15 cellular contexts compared by ENCODE assay signal in the genomic region with DNA sequence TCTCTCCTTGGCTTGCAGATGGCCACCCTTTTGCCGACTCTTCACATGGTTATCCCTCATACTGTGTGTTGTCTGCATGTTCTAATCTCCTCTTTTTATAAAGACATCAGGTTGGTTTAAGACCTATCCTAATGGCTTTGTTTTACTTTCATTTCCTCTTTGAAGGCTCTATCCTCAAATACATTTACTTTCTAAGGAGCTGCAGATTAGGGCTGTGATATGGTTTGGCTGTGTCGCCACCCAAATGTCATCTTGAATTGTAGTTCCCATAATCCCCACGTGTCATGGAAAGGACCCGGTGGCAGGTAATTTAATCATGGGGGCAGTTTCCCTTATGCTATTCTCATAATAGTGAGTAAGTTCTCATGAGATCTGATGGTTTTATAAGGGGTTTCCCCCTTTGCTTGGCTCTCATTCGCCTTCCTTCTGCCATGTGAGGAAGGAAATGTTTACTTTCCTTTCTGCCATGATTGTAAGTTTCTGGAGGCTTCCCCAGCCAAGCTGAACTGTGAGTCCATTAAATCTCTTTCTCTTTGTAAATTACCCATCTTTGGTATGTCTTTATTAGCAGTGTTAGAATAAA.
DNase-seq lines count a peak whose midpoint lies in the region; ATAC-seq, FAIRE-seq and TF ChIP-seq lines count a peak whose summit lies in the region.
"Had no signal": no experiment of that assay in that cellular context is flagged by ENCODE, and none has a peak within 500 bp of the region (broad histone marks: within the 10 kb centered on the region; RNA-seq: fewer than 3 reads in every experiment).

No MANE protein-coding gene starts in this region.

- TF ChIP-seq CTCF in right lobe of liver (IDR thresholded peaks at IDR 0.05) (no peak), HepG2 (CRISPR knock-in tag; IDR thresholded peaks at IDR 0.05) (no peak), hepatocyte (IDR thresholded peaks at IDR 0.05; ENCODE audit: poor library complexity) (no peak), uterus (IDR thresholded peaks at IDR 0.05) (no peak)

- BruUV-seq in HepG2 (replicated peaks; lab: Mats Ljungman, UMichigan): no TSS peak

- no peak overlapping the region for H2AFZ ChIP-seq in HepG2 (ENCODE audit: low read length)
- H2AFZ ChIP-seq in hepatocyte: no peak overlapping the region

- no peak for TF ChIP-seq EP300 in HepG2 (IDR thresholded peaks at IDR 0.05; ENCODE audit: low read depth in 2 of 2, low read length in 2 of 2)
- no peak for TF ChIP-seq EP300 in HepG2 (CRISPR knock-in tag; IDR thresholded peaks at IDR 0.05; ENCODE audit: borderline replicate concordance)

- CTCF ChIA-PET in HepG2 (lab: Yijun Ruan, JAX; ENCODE audit: low intra/inter-chr PET ratio, low total read pairs): no interaction called here

- intact Hi-C loops in right lobe of liver (cut with DNase I): no loop called here
- intact Hi-C loops in HepG2 (cut with micrococcal nuclease; ENCODE audit: unreplicated experiment): no loop called here
- intact Hi-C loops in uterus (cut with DNase I; ENCODE audit: low total_unique reads): no loop called here

- H3K9me3 ChIP-seq in right lobe of liver (no peaks in the 10 kb centered on the region), HepG2 (ENCODE audit: low read length) (no peaks in the 10 kb centered on the region), hepatocyte (ENCODE audit: low read depth) (no peaks in the 10 kb centered on the region), uterus (no peaks in the 10 kb centered on the region)

- no peak overlapping the region for H3K4me3 ChIP-seq in right lobe of liver
- H3K4me3 ChIP-seq in HepG2 (replicated peaks in 1 of 3; ENCODE audit: insufficient read depth in 1 of 3, low read depth in 2 of 3, low read length in 3 of 3): no peak overlapping the region
- H3K4me3 ChIP-seq in hepatocyte: no peak overlapping the region
- H3K4me3 ChIP-seq in uterus: no peak overlapping the region

- DNase-seq in right lobe of liver: no peak
- DNase-seq in HepG2 (ENCODE audit: low spot score): no peak
- peak; percentile 72 for DNase-seq in NOMO-1 treated with DMSO at 0.1 percent for 48 hours (lab: John Stamatoyannopoulos, UW; ENCODE audit: unreplicated experiment)
- DNase-seq in hepatocyte (ENCODE audit: low spot score): no peak
- DNase-seq in uterus: no peak
- no peak for DNase-seq in NAMALWA (ENCODE audit: low spot score)
- DNase-seq in GOT3 (lab: John Stamatoyannopoulos, UW): no peak
- DNase-seq: ACHN; CD4-positive, CD25-positive, alpha-beta regulatory T cell; DMS53; NCI-H1092; NCI-H1694; NCI-H446 treated with DMSO at 0.1 percent for 48 hours; NCI-H748 treated with DMSO at 0.1 percent for 48 hours had no signal

- TF ChIP-seq RAD21 in HepG2 (CRISPR knock-in tag; IDR thresholded peaks at IDR 0.05): no peak

- H3K4me1 ChIP-seq in right lobe of liver: peaks cover 0 to 40% (median 7%) of the 10 kb centered on the region in 4 donors
- no peaks in the 10 kb centered on the region for H3K4me1 ChIP-seq in HepG2 (ENCODE audit: insufficient read depth, low read length)
- H3K4me1 ChIP-seq in hepatocyte (ENCODE audit: insufficient read depth): peaks cover 13% of the 10 kb centered on the region
- H3K4me1 ChIP-seq in uterus: no peaks in the 10 kb centered on the region

- no peak overlapping the region for H3K9ac ChIP-seq in HepG2 (ENCODE audit: insufficient read depth, low read depth, low read length)

- H3K27me3 ChIP-seq in right lobe of liver: no peaks in the 10 kb centered on the region
- no peaks in the 10 kb centered on the region for H3K27me3 ChIP-seq in HepG2 (ENCODE audit: control insufficient read depth in 1 of 2, insufficient read depth in 2 of 2, low read length in 2 of 2)
- H3K27me3 ChIP-seq in hepatocyte: no peaks in the 10 kb centered on the region
- no peaks in the 10 kb centered on the region for H3K27me3 ChIP-seq in uterus

- in situ Hi-C loops in HepG2 (cut with HindIII; ENCODE audit: extremely low pct_ligation_motif_present, low pct_unique_long_range_greater_than_20kb): no loop called here

- H4K20me1 ChIP-seq in HepG2 (ENCODE audit: insufficient read depth, low read length) (no peaks in the 10 kb centered on the region), hepatocyte (ENCODE audit: insufficient read depth, poor library complexity, severe bottlenecking) (no peaks in the 10 kb centered on the region)

- no peak for FAIRE-seq in HepG2 (lab: Jason Lieb, UNC)

- TF ChIP-seq POLR2A in right lobe of liver (IDR thresholded peaks at IDR 0.05): no peak
- TF ChIP-seq POLR2A in HepG2 (IDR thresholded peaks at IDR 0.05; ENCODE audit: insufficient read depth in 1 of 2, low read depth in 2 of 2, low read length in 2 of 2): no peak
- no peak for TF ChIP-seq POLR2A in uterus (IDR thresholded peaks at IDR 0.05)

- H3K4me2 ChIP-seq in HepG2 (ENCODE audit: low read depth, low read length): no peak overlapping the region
- peak overlapping the region; percentile 50 for H3K4me2 ChIP-seq in hepatocyte

- no peaks in the 10 kb centered on the region for H3K9me2 ChIP-seq in hepatocyte (replicated peaks; ENCODE audit: insufficient read depth)

- POLR2A ChIA-PET in HepG2 (lab: Yijun Ruan, JAX): no interaction called here

- 77% methylated on average over 5 of the region's 5 CpGs for WGBS in right lobe of liver (ENCODE audit: insufficient coverage, low coverage, low lambda C conversion rate, missing lambda C conversion rate)
- WGBS in HepG2 (ENCODE audit: low lambda C conversion rate): 75% methylated on average over 5 of the region's 5 CpGs
- whole genome bisulfite sequencing in hepatocyte (ENCODE audit: low lambda C conversion rate, missing lambda C conversion rate): 83% methylated on average over 5 of the region's 5 CpGs

- H3K79me2 ChIP-seq in HepG2 (ENCODE audit: insufficient read depth, low read length) (no peaks in the 10 kb centered on the region), hepatocyte (peaks cover 56% of the 10 kb centered on the region)

- peak in 1 of 4 donors; percentile 10 for ATAC-seq in right lobe of liver
- ATAC-seq in HepG2: no peak
- ATAC-seq: HCT116 had no signal

- H3K27ac ChIP-seq in right lobe of liver: peak overlapping the region in 2 of 3 donors; percentile 28 to 70
- no peak overlapping the region for H3K27ac ChIP-seq in HepG2 (ENCODE audit: extremely low read length, insufficient read depth, low read length)
- H3K27ac ChIP-seq in hepatocyte: peak overlapping the region; percentile 83
- H3K27ac ChIP-seq in uterus: peak overlapping the region; percentile 13 to 82

- H3K36me3 ChIP-seq in right lobe of liver: no peaks in the 10 kb centered on the region
- no peaks in the 10 kb centered on the region for H3K36me3 ChIP-seq in HepG2 (replicated peaks in 1 of 2; ENCODE audit: control insufficient read depth in 1 of 2, insufficient read depth in 2 of 2, low read length in 2 of 2)
- no peaks in the 10 kb centered on the region for H3K36me3 ChIP-seq in hepatocyte (replicated peaks; ENCODE audit: insufficient read depth, low read depth)
- H3K36me3 ChIP-seq in uterus: no peaks in the 10 kb centered on the region

TF ChIP-seq in HepG2, 621 proteins besides CTCF, POLR2A, EP300 and RAD21 (continues in another document):
- TF ChIP-seq, protein P1, sequence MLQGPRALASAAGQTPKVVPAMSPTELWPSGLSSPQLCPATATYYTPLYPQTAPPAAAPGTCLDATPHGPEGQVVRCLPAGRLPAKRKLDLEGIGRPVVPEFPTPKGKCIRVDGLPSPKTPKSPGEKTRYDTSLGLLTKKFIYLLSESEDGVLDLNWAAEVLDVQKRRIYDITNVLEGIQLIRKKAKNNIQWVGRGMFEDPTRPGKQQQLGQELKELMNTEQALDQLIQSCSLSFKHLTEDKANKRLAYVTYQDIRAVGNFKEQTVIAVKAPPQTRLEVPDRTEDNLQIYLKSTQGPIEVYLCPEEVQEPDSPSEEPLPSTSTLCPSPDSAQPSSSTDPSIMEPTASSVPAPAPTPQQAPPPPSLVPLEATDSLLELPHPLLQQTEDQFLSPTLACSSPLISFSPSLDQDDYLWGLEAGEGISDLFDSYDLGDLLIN (CRISPR knock-in tag; IDR thresholded peaks at IDR 0.05; ENCODE audit: borderline replicate concordance): no peak
- TF ChIP-seq ZBTB7A (CRISPR knock-in tag; IDR thresholded peaks at IDR 0.05): no peak
